Comparison of ENCODE assay signal across 11 cellular contexts in the genomic region with DNA sequence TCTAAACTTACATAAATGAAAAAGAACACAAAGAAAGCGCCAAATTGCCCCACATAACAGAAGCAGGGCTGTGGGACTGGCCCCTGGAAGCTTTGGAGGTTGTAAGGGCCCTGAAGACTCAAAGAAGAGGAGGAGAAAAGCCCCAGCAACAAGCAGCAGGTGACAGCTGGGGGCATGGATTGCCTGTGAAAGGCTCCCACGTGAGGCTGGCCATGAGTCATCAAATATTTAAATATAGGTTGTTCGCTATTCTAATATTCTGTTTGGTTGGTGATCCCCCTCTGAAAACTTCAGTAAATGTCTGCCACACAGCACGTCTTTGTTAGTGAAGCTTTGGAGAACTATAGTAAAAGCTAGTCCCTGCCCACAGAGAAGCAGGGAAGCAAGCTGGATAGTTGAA.
A peak's percentile ranks its signal among the peaks of the same experiment; 100 is the strongest.
DNase-seq lines count a peak whose midpoint lies in the region; ATAC-seq and TF ChIP-seq lines count a peak whose summit lies in the region.
"Had no signal": no experiment of that assay in that cellular context is flagged by ENCODE, and none has a peak within 500 bp of the region (broad histone marks: within the 10 kb centered on the region; RNA-seq: fewer than 3 reads in every experiment).

No MANE protein-coding gene starts in this region.

- peak; percentile 44 for ATAC-seq in GM18505 (IDR thresholded peaks at IDR 0.05; ENCODE audit: unreplicated experiment)
- peak; percentile 75 for ATAC-seq in GM21717 (IDR thresholded peaks at IDR 0.05; ENCODE audit: unreplicated experiment)
- peak; percentile 81 for ATAC-seq in HG03439 (IDR thresholded peaks at IDR 0.05; ENCODE audit: unreplicated experiment)
- ATAC-seq in foreskin keratinocyte: peak; percentile 19
- ATAC-seq: gastroesophageal sphincter had no signal

- H3K27me3 ChIP-seq in foreskin keratinocyte: no peaks in the 10 kb centered on the region
- H3K27me3 ChIP-seq: gastroesophageal sphincter had no signal

- H3K4me1 ChIP-seq in foreskin keratinocyte: peaks cover 8% of the 10 kb centered on the region

- CTCF ChIA-PET in RWPE1 (lab: Yijun Ruan, JAX): interaction anchor here (1.3 kb wide), 1 partner anchor 50 kb away, joined by 3 read pairs; no protein-coding TSS in a partner anchor

- TF ChIP-seq POLR2A in GM18505 (IDR thresholded peaks at IDR 0.05; ENCODE audit: borderline replicate concordance, extremely low read depth, insufficient read depth, insufficient read length): no peak

- POLR2A ChIA-PET in RWPE1 (lab: Yijun Ruan, JAX; ENCODE audit: low non-redundant PET): no interaction called here

- DNase-seq in foreskin keratinocyte: no peak
- no peak for DNase-seq in NCI-H187 (lab: John Stamatoyannopoulos, UW)
- DNase-seq in iPS-NIHi7 (ENCODE audit: extremely low spot score): no peak
- no peak for DNase-seq in HCEC 1CT
- no peak for DNase-seq in RWPE1 (ENCODE audit: low spot score)
- DNase-seq: activated CD4-positive, alpha-beta memory T cell treated with anti-CD3 and anti-CD28 coated beads for 36 hours; naive B cell had no signal

- TF ChIP-seq CTCF in foreskin keratinocyte (conservative IDR thresholded peaks at IDR 0.05): no peak
- no peak for TF ChIP-seq CTCF in RWPE1 (conservative IDR thresholded peaks at IDR 0.05; ENCODE audit: low read depth)

- H3K27ac ChIP-seq in foreskin keratinocyte (no peak overlapping the region), RWPE1 (no peak overlapping the region)

Comparison
In these comparisons a context has a peak if more than half of its experiments do, and no peak if none do; other contexts are left out.
1. ATAC-seq: peak in every context shown above with its lines; median percentile 81 in HG03439; 75 in GM21717; 44 in GM18505; 19 in foreskin keratinocyte.